ENCODE assay signal across 1 cellular context in the genomic region with DNA sequence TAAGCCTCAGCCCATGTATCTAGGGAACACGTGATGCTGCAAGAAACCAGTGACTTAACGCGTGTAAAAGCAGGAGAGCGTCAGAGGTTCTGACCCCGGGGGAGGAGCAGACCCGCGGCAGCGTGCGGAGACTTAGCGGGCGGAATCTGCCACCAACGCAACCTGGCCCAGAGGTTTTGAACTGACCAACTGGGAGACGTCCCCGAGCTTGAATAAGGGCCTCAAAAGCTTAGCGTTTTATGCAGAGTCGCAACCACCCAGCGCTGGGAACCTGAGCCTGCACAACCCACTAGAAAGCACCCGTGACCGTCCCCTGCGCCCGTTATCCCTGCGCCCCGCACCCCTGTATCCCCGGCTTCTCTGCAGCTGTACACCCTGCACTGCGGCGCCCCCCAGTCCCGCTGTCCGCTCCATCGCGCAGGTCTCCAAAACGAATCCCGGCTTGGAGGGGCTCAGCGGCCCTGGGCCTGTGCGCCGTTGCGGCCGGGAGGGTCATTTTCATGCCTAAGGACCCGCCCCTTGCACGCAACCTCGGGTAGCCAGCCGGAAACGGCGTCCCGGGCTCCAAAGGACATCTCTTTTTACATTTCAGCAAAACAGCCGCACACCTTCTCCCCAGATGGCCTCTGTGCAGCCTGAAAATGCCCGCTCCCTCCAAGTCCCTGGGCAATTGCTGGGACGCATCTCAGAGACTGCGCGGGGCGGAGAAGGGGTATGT.
A peak's percentile ranks its signal among the peaks of the same experiment; 100 is the strongest.
TF ChIP-seq lines count a peak whose summit lies in the region.

No MANE protein-coding gene starts in this region.

TF ChIP-seq in K562, 482 proteins besides CTCF, POLR2A, EP300 and RAD21:
- TF ChIP-seq, protein P1, sequence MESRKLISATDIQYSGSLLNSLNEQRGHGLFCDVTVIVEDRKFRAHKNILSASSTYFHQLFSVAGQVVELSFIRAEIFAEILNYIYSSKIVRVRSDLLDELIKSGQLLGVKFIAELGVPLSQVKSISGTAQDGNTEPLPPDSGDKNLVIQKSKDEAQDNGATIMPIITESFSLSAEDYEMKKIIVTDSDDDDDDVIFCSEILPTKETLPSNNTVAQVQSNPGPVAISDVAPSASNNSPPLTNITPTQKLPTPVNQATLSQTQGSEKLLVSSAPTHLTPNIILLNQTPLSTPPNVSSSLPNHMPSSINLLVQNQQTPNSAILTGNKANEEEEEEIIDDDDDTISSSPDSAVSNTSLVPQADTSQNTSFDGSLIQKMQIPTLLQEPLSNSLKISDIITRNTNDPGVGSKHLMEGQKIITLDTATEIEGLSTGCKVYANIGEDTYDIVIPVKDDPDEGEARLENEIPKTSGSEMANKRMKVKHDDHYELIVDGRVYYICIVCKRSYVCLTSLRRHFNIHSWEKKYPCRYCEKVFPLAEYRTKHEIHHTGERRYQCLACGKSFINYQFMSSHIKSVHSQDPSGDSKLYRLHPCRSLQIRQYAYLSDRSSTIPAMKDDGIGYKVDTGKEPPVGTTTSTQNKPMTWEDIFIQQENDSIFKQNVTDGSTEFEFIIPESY (CRISPR knock-in tag; IDR thresholded peaks at IDR 0.05), result peak; percentile 93
- TF ChIP-seq CEBPG (CRISPR knock-in tag; IDR thresholded peaks at IDR 0.05), result no peak
- no peak for TF ChIP-seq CEBPG (tag; conservative IDR thresholded peaks at IDR 0.05 in 1 of 2, IDR thresholded peaks at IDR 0.05 in 1 of 2)
- TF ChIP-seq, protein P2, sequence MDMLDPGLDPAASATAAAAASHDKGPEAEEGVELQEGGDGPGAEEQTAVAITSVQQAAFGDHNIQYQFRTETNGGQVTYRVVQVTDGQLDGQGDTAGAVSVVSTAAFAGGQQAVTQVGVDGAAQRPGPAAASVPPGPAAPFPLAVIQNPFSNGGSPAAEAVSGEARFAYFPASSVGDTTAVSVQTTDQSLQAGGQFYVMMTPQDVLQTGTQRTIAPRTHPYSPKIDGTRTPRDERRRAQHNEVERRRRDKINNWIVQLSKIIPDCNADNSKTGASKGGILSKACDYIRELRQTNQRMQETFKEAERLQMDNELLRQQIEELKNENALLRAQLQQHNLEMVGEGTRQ (CRISPR knock-in tag; IDR thresholded peaks at IDR 0.05), result peak; percentile 71
- peak; percentile 34; the same call in 1 of the 2 replicates for TF ChIP-seq NR2C1 (IDR thresholded peaks at IDR 0.05)
- TF ChIP-seq NR2C1 (tag; IDR thresholded peaks at IDR 0.05), result no peak
- TF ChIP-seq RAD51 (IDR thresholded peaks at IDR 0.05; ENCODE audit: borderline replicate concordance, low read depth), result 0 out of 2 replicates have a peak, but pooled peaks have one; percentile 36
- TF ChIP-seq, protein P3, sequence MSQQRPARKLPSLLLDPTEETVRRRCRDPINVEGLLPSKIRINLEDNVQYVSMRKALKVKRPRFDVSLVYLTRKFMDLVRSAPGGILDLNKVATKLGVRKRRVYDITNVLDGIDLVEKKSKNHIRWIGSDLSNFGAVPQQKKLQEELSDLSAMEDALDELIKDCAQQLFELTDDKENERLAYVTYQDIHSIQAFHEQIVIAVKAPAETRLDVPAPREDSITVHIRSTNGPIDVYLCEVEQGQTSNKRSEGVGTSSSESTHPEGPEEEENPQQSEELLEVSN (IDR thresholded peaks at IDR 0.05; ENCODE audit: borderline replicate concordance in 1 of 2, extremely low read depth in 1 of 2, insufficient read depth in 1 of 2, insufficient read length in 1 of 2, low read depth in 1 of 2, low read length in 1 of 2, poor library complexity in 1 of 2, severe bottlenecking in 1 of 2), result peak in 1 of 2 experiments; percentile 14
- TF ChIP-seq ERF (CRISPR knock-in tag; IDR thresholded peaks at IDR 0.05), result no peak
- TF ChIP-seq EGR1 (conservative IDR thresholded peaks at IDR 0.05), result 0 out of 2 replicates have a peak, but pooled peaks have one; percentile 28
- TF ChIP-seq, protein P4, sequence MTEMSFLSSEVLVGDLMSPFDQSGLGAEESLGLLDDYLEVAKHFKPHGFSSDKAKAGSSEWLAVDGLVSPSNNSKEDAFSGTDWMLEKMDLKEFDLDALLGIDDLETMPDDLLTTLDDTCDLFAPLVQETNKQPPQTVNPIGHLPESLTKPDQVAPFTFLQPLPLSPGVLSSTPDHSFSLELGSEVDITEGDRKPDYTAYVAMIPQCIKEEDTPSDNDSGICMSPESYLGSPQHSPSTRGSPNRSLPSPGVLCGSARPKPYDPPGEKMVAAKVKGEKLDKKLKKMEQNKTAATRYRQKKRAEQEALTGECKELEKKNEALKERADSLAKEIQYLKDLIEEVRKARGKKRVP (CRISPR knock-in tag; IDR thresholded peaks at IDR 0.05), result no peak
- TF ChIP-seq CBX2 (IDR thresholded peaks at IDR 0.05; ENCODE audit: insufficient read depth, low read length, poor library complexity, severe bottlenecking), result no peak
- TF ChIP-seq, protein P5, sequence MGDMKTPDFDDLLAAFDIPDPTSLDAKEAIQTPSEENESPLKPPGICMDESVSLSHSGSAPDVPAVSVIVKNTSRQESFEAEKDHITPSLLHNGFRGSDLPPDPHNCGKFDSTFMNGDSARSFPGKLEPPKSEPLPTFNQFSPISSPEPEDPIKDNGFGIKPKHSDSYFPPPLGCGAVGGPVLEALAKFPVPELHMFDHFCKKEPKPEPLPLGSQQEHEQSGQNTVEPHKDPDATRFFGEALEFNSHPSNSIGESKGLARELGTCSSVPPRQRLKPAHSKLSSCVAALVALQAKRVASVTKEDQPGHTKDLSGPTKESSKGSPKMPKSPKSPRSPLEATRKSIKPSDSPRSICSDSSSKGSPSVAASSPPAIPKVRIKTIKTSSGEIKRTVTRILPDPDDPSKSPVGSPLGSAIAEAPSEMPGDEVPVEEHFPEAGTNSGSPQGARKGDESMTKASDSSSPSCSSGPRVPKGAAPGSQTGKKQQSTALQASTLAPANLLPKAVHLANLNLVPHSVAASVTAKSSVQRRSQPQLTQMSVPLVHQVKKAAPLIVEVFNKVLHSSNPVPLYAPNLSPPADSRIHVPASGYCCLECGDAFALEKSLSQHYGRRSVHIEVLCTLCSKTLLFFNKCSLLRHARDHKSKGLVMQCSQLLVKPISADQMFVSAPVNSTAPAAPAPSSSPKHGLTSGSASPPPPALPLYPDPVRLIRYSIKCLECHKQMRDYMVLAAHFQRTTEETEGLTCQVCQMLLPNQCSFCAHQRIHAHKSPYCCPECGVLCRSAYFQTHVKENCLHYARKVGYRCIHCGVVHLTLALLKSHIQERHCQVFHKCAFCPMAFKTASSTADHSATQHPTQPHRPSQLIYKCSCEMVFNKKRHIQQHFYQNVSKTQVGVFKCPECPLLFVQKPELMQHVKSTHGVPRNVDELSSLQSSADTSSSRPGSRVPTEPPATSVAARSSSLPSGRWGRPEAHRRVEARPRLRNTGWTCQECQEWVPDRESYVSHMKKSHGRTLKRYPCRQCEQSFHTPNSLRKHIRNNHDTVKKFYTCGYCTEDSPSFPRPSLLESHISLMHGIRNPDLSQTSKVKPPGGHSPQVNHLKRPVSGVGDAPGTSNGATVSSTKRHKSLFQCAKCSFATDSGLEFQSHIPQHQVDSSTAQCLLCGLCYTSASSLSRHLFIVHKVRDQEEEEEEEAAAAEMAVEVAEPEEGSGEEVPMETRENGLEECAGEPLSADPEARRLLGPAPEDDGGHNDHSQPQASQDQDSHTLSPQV (IDR thresholded peaks at IDR 0.05), result 0 out of 2 replicates have a peak, but pooled peaks have one; percentile 27
- TF ChIP-seq THRAP3 (IDR thresholded peaks at IDR 0.05; ENCODE audit: borderline replicate concordance), result no peak
- 0 out of 2 replicates have a peak, but pooled peaks have one; percentile 8 for TF ChIP-seq CREM (IDR thresholded peaks at IDR 0.05; ENCODE audit: low read depth)
